In genomic region chr1:56432561-56432971, GRCh38 we compare ENCODE assay signal across 1 cellular context.
A peak's percentile ranks its signal among the peaks of the same experiment; 100 is the strongest.
TF ChIP-seq lines count a peak whose summit lies in the region.

No MANE protein-coding gene starts in this region.

TF ChIP-seq in HepG2, 621 proteins besides CTCF, POLR2A, EP300 and RAD21 (continued from another document and continues in another):
- no peak for TF ChIP-seq FOSL1 (CRISPR knock-in tag; IDR thresholded peaks at IDR 0.05; ENCODE audit: borderline replicate concordance)
- TF ChIP-seq, protein P1, sequence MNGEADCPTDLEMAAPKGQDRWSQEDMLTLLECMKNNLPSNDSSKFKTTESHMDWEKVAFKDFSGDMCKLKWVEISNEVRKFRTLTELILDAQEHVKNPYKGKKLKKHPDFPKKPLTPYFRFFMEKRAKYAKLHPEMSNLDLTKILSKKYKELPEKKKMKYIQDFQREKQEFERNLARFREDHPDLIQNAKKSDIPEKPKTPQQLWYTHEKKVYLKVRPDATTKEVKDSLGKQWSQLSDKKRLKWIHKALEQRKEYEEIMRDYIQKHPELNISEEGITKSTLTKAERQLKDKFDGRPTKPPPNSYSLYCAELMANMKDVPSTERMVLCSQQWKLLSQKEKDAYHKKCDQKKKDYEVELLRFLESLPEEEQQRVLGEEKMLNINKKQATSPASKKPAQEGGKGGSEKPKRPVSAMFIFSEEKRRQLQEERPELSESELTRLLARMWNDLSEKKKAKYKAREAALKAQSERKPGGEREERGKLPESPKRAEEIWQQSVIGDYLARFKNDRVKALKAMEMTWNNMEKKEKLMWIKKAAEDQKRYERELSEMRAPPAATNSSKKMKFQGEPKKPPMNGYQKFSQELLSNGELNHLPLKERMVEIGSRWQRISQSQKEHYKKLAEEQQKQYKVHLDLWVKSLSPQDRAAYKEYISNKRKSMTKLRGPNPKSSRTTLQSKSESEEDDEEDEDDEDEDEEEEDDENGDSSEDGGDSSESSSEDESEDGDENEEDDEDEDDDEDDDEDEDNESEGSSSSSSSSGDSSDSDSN (CRISPR knock-in tag; IDR thresholded peaks at IDR 0.05): 0 out of 2 replicates have a peak, but pooled peaks have one; percentile 15
- TF ChIP-seq, protein P2, sequence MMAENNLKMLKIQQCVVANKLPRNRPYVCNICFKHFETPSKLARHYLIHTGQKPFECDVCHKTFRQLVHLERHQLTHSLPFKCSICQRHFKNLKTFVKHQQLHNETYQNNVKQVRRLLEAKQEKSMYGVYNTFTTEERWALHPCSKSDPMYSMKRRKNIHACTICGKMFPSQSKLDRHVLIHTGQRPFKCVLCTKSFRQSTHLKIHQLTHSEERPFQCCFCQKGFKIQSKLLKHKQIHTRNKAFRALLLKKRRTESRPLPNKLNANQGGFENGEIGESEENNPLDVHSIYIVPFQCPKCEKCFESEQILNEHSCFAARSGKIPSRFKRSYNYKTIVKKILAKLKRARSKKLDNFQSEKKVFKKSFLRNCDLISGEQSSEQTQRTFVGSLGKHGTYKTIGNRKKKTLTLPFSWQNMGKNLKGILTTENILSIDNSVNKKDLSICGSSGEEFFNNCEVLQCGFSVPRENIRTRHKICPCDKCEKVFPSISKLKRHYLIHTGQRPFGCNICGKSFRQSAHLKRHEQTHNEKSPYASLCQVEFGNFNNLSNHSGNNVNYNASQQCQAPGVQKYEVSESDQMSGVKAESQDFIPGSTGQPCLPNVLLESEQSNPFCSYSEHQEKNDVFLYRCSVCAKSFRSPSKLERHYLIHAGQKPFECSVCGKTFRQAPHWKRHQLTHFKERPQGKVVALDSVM (CRISPR knock-in tag; IDR thresholded peaks at IDR 0.05): no peak
- TF ChIP-seq HNF4A (CRISPR knock-in tag; IDR thresholded peaks at IDR 0.05): no peak
- TF ChIP-seq MEF2D (CRISPR knock-in tag; IDR thresholded peaks at IDR 0.05): no peak; the same call in 1 of the 2 replicates
- TF ChIP-seq ZNF883 (CRISPR knock-in tag; IDR thresholded peaks at IDR 0.05; ENCODE audit: not compliant biosample characterization): no peak
- TF ChIP-seq FOSL2 (CRISPR knock-in tag; IDR thresholded peaks at IDR 0.05): no peak
- TF ChIP-seq, protein P3, sequence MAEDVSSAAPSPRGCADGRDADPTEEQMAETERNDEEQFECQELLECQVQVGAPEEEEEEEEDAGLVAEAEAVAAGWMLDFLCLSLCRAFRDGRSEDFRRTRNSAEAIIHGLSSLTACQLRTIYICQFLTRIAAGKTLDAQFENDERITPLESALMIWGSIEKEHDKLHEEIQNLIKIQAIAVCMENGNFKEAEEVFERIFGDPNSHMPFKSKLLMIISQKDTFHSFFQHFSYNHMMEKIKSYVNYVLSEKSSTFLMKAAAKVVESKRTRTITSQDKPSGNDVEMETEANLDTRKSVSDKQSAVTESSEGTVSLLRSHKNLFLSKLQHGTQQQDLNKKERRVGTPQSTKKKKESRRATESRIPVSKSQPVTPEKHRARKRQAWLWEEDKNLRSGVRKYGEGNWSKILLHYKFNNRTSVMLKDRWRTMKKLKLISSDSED (CRISPR knock-in tag; IDR thresholded peaks at IDR 0.05): no peak
- no peak for TF ChIP-seq ZNF567 (CRISPR knock-in tag; IDR thresholded peaks at IDR 0.05; ENCODE audit: borderline replicate concordance)
- TF ChIP-seq, protein P4, sequence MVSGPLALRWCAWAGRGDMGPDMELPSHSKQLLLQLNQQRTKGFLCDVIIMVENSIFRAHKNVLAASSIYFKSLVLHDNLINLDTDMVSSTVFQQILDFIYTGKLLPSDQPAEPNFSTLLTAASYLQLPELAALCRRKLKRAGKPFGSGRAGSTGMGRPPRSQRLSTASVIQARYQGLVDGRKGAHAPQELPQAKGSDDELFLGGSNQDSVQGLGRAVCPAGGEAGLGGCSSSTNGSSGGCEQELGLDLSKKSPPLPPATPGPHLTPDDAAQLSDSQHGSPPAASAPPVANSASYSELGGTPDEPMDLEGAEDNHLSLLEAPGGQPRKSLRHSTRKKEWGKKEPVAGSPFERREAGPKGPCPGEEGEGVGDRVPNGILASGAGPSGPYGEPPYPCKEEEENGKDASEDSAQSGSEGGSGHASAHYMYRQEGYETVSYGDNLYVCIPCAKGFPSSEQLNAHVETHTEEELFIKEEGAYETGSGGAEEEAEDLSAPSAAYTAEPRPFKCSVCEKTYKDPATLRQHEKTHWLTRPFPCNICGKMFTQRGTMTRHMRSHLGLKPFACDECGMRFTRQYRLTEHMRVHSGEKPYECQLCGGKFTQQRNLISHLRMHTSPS (CRISPR knock-in tag; IDR thresholded peaks at IDR 0.05; ENCODE audit: low read depth): peak; percentile 95
- no peak for TF ChIP-seq ZNF615 (CRISPR knock-in tag; IDR thresholded peaks at IDR 0.05; ENCODE audit: borderline replicate concordance)
- peak; percentile 72; the same call in 1 of the 2 replicates for TF ChIP-seq ZBTB33 (CRISPR knock-in tag; IDR thresholded peaks at IDR 0.05)
- no peak for TF ChIP-seq ZNF296 (CRISPR knock-in tag; conservative IDR thresholded peaks at IDR 0.05)
- TF ChIP-seq HNRNPL (IDR thresholded peaks at IDR 0.05; ENCODE audit: low read depth, low read length): peak; percentile 91
- TF ChIP-seq JUN (CRISPR knock-in tag; IDR thresholded peaks at IDR 0.05): 0 out of 2 replicates have a peak, but pooled peaks have one; percentile 19
- no peak for TF ChIP-seq ELF4 (CRISPR knock-in tag; IDR thresholded peaks at IDR 0.05; ENCODE audit: borderline replicate concordance)
- no peak for TF ChIP-seq ZNF451 (CRISPR knock-in tag; IDR thresholded peaks at IDR 0.05)
- 0 out of 2 replicates have a peak, but pooled peaks have one; percentile 22 for TF ChIP-seq SALL1 (CRISPR knock-in tag; IDR thresholded peaks at IDR 0.05)
- no peak for TF ChIP-seq YY1 (IDR thresholded peaks at IDR 0.05; ENCODE audit: insufficient read depth, insufficient replicate concordance, low read depth, low read length)
- no peak for TF ChIP-seq FOXK2 (IDR thresholded peaks at IDR 0.05)
- TF ChIP-seq, protein P5, sequence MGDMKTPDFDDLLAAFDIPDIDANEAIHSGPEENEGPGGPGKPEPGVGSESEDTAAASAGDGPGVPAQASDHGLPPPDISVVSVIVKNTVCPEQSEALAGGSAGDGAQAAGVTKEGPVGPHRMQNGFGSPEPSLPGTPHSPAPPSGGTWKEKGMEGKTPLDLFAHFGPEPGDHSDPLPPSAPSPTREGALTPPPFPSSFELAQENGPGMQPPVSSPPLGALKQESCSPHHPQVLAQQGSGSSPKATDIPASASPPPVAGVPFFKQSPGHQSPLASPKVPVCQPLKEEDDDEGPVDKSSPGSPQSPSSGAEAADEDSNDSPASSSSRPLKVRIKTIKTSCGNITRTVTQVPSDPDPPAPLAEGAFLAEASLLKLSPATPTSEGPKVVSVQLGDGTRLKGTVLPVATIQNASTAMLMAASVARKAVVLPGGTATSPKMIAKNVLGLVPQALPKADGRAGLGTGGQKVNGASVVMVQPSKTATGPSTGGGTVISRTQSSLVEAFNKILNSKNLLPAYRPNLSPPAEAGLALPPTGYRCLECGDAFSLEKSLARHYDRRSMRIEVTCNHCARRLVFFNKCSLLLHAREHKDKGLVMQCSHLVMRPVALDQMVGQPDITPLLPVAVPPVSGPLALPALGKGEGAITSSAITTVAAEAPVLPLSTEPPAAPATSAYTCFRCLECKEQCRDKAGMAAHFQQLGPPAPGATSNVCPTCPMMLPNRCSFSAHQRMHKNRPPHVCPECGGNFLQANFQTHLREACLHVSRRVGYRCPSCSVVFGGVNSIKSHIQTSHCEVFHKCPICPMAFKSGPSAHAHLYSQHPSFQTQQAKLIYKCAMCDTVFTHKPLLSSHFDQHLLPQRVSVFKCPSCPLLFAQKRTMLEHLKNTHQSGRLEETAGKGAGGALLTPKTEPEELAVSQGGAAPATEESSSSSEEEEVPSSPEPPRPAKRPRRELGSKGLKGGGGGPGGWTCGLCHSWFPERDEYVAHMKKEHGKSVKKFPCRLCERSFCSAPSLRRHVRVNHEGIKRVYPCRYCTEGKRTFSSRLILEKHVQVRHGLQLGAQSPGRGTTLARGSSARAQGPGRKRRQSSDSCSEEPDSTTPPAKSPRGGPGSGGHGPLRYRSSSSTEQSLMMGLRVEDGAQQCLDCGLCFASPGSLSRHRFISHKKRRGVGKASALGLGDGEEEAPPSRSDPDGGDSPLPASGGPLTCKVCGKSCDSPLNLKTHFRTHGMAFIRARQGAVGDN (CRISPR knock-in tag; IDR thresholded peaks at IDR 0.05): peak; percentile 79
- TF ChIP-seq CAMTA2 (CRISPR knock-in tag; IDR thresholded peaks at IDR 0.05; ENCODE audit: borderline replicate concordance): no peak
- TF ChIP-seq ZNF777 (CRISPR knock-in tag; IDR thresholded peaks at IDR 0.05): no peak
- TF ChIP-seq, protein P6, sequence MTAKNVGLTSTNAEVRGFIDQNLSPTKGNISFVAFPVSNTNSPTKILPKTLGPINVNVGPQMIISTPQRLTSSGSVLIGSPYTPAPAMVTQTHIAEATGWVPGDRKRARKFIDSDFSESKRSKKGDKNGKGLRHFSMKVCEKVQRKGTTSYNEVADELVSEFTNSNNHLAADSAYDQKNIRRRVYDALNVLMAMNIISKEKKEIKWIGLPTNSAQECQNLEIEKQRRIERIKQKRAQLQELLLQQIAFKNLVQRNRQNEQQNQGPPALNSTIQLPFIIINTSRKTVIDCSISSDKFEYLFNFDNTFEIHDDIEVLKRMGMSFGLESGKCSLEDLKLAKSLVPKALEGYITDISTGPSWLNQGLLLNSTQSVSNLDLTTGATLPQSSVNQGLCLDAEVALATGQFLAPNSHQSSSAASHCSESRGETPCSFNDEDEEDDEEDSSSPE (CRISPR knock-in tag; IDR thresholded peaks at IDR 0.05): 0 out of 2 replicates have a peak, but pooled peaks have one; percentile 26
- TF ChIP-seq ARHGAP35 (CRISPR knock-in tag; IDR thresholded peaks at IDR 0.05; ENCODE audit: borderline replicate concordance): no peak
- TF ChIP-seq, protein P7, sequence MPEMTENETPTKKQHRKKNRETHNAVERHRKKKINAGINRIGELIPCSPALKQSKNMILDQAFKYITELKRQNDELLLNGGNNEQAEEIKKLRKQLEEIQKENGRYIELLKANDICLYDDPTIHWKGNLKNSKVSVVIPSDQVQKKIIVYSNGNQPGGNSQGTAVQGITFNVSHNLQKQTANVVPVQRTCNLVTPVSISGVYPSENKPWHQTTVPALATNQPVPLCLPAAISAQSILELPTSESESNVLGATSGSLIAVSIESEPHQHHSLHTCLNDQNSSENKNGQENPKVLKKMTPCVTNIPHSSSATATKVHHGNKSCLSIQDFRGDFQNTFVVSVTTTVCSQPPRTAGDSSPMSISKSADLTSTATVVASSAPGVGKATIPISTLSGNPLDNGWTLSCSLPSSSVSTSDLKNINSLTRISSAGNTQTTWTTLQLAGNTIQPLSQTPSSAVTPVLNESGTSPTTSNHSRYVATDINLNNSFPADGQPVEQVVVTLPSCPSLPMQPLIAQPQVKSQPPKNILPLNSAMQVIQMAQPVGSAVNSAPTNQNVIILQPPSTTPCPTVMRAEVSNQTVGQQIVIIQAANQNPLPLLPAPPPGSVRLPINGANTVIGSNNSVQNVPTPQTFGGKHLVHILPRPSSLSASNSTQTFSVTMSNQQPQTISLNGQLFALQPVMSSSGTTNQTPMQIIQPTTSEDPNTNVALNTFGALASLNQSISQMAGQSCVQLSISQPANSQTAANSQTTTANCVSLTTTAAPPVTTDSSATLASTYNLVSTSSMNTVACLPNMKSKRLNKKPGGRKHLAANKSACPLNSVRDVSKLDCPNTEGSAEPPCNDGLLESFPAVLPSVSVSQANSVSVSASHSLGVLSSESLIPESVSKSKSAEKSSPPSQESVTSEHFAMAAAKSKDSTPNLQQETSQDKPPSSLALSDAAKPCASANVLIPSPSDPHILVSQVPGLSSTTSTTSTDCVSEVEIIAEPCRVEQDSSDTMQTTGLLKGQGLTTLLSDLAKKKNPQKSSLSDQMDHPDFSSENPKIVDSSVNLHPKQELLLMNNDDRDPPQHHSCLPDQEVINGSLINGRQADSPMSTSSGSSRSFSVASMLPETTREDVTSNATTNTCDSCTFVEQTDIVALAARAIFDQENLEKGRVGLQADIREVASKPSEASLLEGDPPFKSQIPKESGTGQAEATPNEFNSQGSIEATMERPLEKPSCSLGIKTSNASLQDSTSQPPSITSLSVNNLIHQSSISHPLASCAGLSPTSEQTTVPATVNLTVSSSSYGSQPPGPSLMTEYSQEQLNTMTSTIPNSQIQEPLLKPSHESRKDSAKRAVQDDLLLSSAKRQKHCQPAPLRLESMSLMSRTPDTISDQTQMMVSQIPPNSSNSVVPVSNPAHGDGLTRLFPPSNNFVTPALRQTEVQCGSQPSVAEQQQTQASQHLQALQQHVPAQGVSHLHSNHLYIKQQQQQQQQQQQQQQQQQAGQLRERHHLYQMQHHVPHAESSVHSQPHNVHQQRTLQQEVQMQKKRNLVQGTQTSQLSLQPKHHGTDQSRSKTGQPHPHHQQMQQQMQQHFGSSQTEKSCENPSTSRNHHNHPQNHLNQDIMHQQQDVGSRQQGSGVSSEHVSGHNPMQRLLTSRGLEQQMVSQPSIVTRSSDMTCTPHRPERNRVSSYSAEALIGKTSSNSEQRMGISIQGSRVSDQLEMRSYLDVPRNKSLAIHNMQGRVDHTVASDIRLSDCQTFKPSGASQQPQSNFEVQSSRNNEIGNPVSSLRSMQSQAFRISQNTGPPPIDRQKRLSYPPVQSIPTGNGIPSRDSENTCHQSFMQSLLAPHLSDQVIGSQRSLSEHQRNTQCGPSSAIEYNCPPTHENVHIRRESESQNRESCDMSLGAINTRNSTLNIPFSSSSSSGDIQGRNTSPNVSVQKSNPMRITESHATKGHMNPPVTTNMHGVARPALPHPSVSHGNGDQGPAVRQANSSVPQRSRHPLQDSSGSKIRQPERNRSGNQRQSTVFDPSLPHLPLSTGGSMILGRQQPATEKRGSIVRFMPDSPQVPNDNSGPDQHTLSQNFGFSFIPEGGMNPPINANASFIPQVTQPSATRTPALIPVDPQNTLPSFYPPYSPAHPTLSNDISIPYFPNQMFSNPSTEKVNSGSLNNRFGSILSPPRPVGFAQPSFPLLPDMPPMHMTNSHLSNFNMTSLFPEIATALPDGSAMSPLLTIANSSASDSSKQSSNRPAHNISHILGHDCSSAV (CRISPR knock-in tag; IDR thresholded peaks at IDR 0.05; ENCODE audit: borderline replicate concordance): no peak
